Comparison of ENCODE assay signal across 30 cellular contexts in genomic region chr10:49169776-49170175, GRCh38. TPM values are rescaled to one million over a fixed set of nuclear protein-coding genes. Genes with fewer than 3 reads are reported as not detected.
"Had no signal": no experiment of that assay in that cellular context is flagged by ENCODE, and none has a peak within 500 bp of the region (broad histone marks: within the 10 kb centered on the region; RNA-seq: fewer than 3 reads in every experiment).

No MANE protein-coding gene starts in this region.

- DNase-seq: activated CD4-positive, alpha-beta T cell treated with anti-CD3 and anti-CD28 coated beads for 48 hours; activated CD4-positive, alpha-beta T cell treated with anti-CD3 and anti-CD28 coated beads, Interleukin-2, amount 50 U/mL, for 48 hours; anterior cingulate cortex; dorsolateral prefrontal cortex; left ventricle myocardium inferior; mesendoderm; nephron progenitor cell; pancreas; retina; SK-N-SH; stimulated activated CD4-positive, alpha-beta T cell treated with anti-CD3 and anti-CD28 coated beads, Interleukin-12 subunit alpha, Interleukin-12 subunit beta, amount 100 ng/mL, for 4 hours; stimulated activated CD4-positive, alpha-beta T cell treated with anti-CD3 and anti-CD28 coated beads, Interleukin-4, amount 100 ng/mL, for 24 hours; stimulated activated naive CD8-positive, alpha-beta T cell treated with anti-CD3 and anti-CD28 coated beads, Interleukin-15, amount 100 ng/mL, for 72 hours; substantia nigra; SW 1271; T1000; upper lobe of left lung; WERI-Rb-1 had no signal

- H3K36me3 Mint-ChIP-seq: activated naive CD4-positive, alpha-beta T cell treated with anti-CD3 and anti-CD28 coated beads, Interleukin-2, amount 50 U/mL, for 24 hours had no signal

- H3K4me3 ChIP-seq: dorsolateral prefrontal cortex, left ventricle myocardium inferior, lung, pancreas, prostate gland, skin epidermis, upper lobe of left lung had no signal

- H3K9me3 Mint-ChIP-seq: activated naive CD4-positive, alpha-beta T cell treated with anti-CD3 and anti-CD28 coated beads, Interleukin-2, amount 50 U/mL, for 24 hours; central memory CD8-positive, alpha-beta T cell; nephron progenitor cell; stimulated activated memory B cell treated with anti-CD40 and anti-IgM and Interleukin-4, amounts not matched to agents 10 μg/mL and 1 μg/mL and 100 μg/mL, for 72 hours; stimulated activated naive CD8-positive, alpha-beta T cell treated with anti-CD3 and anti-CD28 coated beads, Interleukin-15, amount 100 ng/mL, for 72 hours; T-helper 1 cell treated with Interleukin-12 subunit alpha and Interleukin-12 subunit beta and Interleukin-4 antibody, amounts not matched to agents 30 μg/mL and 1 μg/mL, for 36 hours had no signal

- H3K27ac Mint-ChIP-seq: activated naive CD4-positive, alpha-beta T cell treated with anti-CD3 and anti-CD28 coated beads, Interleukin-2, amount 50 U/mL, for 24 hours; nephron progenitor cell; T-helper 1 cell treated with Interleukin-12 subunit alpha and Interleukin-12 subunit beta and Interleukin-4 antibody, amounts not matched to agents 30 μg/mL and 1 μg/mL, for 36 hours had no signal

- H3K27me3 ChIP-seq: dorsolateral prefrontal cortex, pancreas, upper lobe of left lung had no signal

- H3K4me1 ChIP-seq: pancreas, prostate gland had no signal

- H3K27ac ChIP-seq: left ventricle myocardium inferior, pancreas, prostate gland, upper lobe of left lung, WERI-Rb-1 had no signal

- H3K27me3 Mint-ChIP-seq: activated naive CD4-positive, alpha-beta T cell treated with anti-CD3 and anti-CD28 coated beads, Interleukin-2, amount 50 U/mL, for 24 hours; central memory CD8-positive, alpha-beta T cell; stimulated activated memory B cell treated with anti-CD40 and anti-IgM and Interleukin-4, amounts not matched to agents 10 μg/mL and 1 μg/mL and 100 μg/mL, for 72 hours had no signal

- ATAC-seq: pancreas; sciatic nerve; stimulated activated memory B cell treated with anti-CD40 and anti-IgM and Interleukin-4, amounts not matched to agents 10 μg/mL and 1 μg/mL and 100 μg/mL, for 72 hours; stimulated activated naive CD8-positive, alpha-beta T cell treated with anti-CD3 and anti-CD28 coated beads, Interleukin-15, amount 100 ng/mL, for 72 hours had no signal

- H3K4me3 Mint-ChIP-seq: activated naive CD4-positive, alpha-beta T cell treated with anti-CD3 and anti-CD28 coated beads, Interleukin-2, amount 50 U/mL, for 24 hours; central memory CD8-positive, alpha-beta T cell; nephron progenitor cell; stimulated activated memory B cell treated with anti-CD40 and anti-IgM and Interleukin-4, amounts not matched to agents 10 μg/mL and 1 μg/mL and 100 μg/mL, for 72 hours; stimulated activated naive CD8-positive, alpha-beta T cell treated with anti-CD3 and anti-CD28 coated beads, Interleukin-15, amount 100 ng/mL, for 72 hours; T-helper 1 cell treated with Interleukin-12 subunit alpha and Interleukin-12 subunit beta and Interleukin-4 antibody, amounts not matched to agents 30 μg/mL and 1 μg/mL, for 36 hours had no signal

- H3K36me3 ChIP-seq: pancreas, prostate gland, WERI-Rb-1 had no signal

- H3K9me3 ChIP-seq: left ventricle myocardium inferior, pancreas, prostate gland, SK-N-SH, upper lobe of left lung had no signal

RNA-seq across cellular contexts. Expression of gene TMEM273, which starts 18.4 kb away (rescaled TPM):
- polyA plus RNA-seq: SK-N-SH had no signal

RNA-seq across cellular contexts. Expression of gene FAM170B, which starts 36.0 kb away (rescaled TPM):
- polyA plus RNA-seq: adipose tissue, endothelial cell of umbilical vein, esophagus, fibroblast of lung, pancreas, SK-N-SH had no signal
